28 cellular contexts compared by ENCODE assay signal in the genomic region with DNA sequence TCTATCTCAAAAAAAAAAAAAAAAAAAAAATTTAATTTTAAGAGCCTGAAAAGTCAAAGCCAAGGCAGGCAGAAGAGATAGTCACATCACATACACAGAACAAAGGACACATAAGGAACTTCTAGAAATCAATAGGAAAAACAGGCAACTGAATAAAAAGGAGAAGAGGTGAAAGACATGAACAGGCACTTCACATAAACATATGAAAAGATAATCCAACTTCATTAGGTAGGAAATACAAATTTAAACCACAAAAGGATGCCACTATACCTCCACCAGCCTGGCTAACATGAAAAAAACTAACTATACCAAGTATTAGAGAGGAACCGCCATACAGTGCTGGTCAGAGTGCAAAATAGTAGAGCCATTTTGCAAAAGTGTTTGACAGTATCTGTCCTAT. TPM values are rescaled to one million over a fixed set of nuclear protein-coding genes. Genes with fewer than 3 reads are reported as not detected.
DNase-seq lines count a peak whose midpoint lies in the region; ATAC-seq and TF ChIP-seq lines count a peak whose summit lies in the region.
"Had no signal": no experiment of that assay in that cellular context is flagged by ENCODE, and none has a peak within 500 bp of the region (broad histone marks: within the 10 kb centered on the region; RNA-seq: fewer than 3 reads in every experiment).

No MANE protein-coding gene starts in this region.

- POLR2A ChIA-PET in activated CD8-positive, alpha-beta T cell treated with anti-CD3 and anti-CD28 coated beads, Interleukin-2, amount 10 ng/mL, durations not matched to agents 7 days and 5 days (lab: Charles Lee) = no interaction called here
- POLR2A ChIA-PET in activated CD8-positive, alpha-beta T cell treated with anti-CD3 and anti-CD28 coated beads for 36 hours (lab: Charles Lee) = interaction anchor here (1.0 kb wide), 1 partner anchor 14 kb away, joined by 3 read pairs; a partner anchor contains a TSS
- POLR2A ChIA-PET in CD4-positive, alpha-beta memory T cell (lab: Charles Lee; ENCODE audit: partially characterized antibody) = no interaction called here

- H3K4me3 ChIP-seq in CD4-positive, alpha-beta memory T cell (ENCODE audit: low read length in 2 of 2) = no peak overlapping the region
- H3K4me3 ChIP-seq in neutrophil (ENCODE audit: low read depth in 1 of 2, low read length in 1 of 2) = no peak overlapping the region
- H3K4me3 ChIP-seq: adrenal gland, left lung, pancreas, vagina had no signal

- DNase-seq in activated CD8-positive, alpha-beta T cell treated with anti-CD3 and anti-CD28 coated beads, Interleukin-2, amount 10 ng/mL, durations not matched to agents 7 days and 5 days = no peak
- no peak for DNase-seq in activated CD8-positive, alpha-beta T cell treated with anti-CD3 and anti-CD28 coated beads for 36 hours
- DNase-seq in CD4-positive, alpha-beta memory T cell = no peak
- DNase-seq in T-helper 17 cell = no peak
- no peak for DNase-seq in activated CD4-positive, alpha-beta T cell treated with anti-CD3 and anti-CD28 coated beads for 1 hour
- DNase-seq in NCI-H526 treated with DMSO at 0.1 percent for 48 hours (lab: John Stamatoyannopoulos, UW) = no peak
- DNase-seq: activated CD4-positive, alpha-beta T cell treated with anti-CD3 and anti-CD28 coated beads, Interleukin-2, amount 10 ng/mL, durations not matched to agents 24 days and 14 days; activated effector memory CD4-positive, alpha-beta T cell treated with Interleukin-2 at 50 U/mL for 16 hours; adrenal gland; central memory CD4-positive, alpha-beta T cell; effector memory CD8-positive, alpha-beta T cell; EL; glutamatergic neuron; left lung; MV-4-11; NCI-H1436 treated with DMSO at 0.1 percent for 48 hours; NCI-H446; NCI-H774; pancreas; SIG-M5; small intestine; stimulated activated naive CD4-positive, alpha-beta T cell; WERI-Rb-1 had no signal

- no peaks in the 10 kb centered on the region for H3K9me3 ChIP-seq in CD4-positive, alpha-beta memory T cell (ENCODE audit: control insufficient read depth in 1 of 2, low read length in 2 of 2)
- H3K9me3 ChIP-seq in T-helper 17 cell (ENCODE audit: control insufficient read depth, low read length, poor library complexity, severe bottlenecking) (no peaks in the 10 kb centered on the region), neutrophil (no peaks in the 10 kb centered on the region)
- H3K9me3 ChIP-seq: adrenal gland, left lung, pancreas, vagina had no signal

- H3K27ac ChIP-seq in CD4-positive, alpha-beta memory T cell (ENCODE audit: low read depth, low read length) = no peak overlapping the region
- peak overlapping the region; percentile 28 for H3K27ac ChIP-seq in neutrophil
- H3K27ac ChIP-seq: vagina, WERI-Rb-1 had no signal

- no peaks in the 10 kb centered on the region for H3K9me3 Mint-ChIP-seq in activated CD8-positive, alpha-beta T cell treated with anti-CD3 and anti-CD28 coated beads, Interleukin-2, amount 10 ng/mL, durations not matched to agents 7 days and 5 days (ENCODE audit: insufficient read depth)
- no peaks in the 10 kb centered on the region for H3K9me3 Mint-ChIP-seq in activated CD8-positive, alpha-beta T cell treated with anti-CD3 and anti-CD28 coated beads for 36 hours
- peaks cover 0 to 2% (median 0%) of the 10 kb centered on the region in 8 donors for H3K9me3 Mint-ChIP-seq in CD4-positive, alpha-beta memory T cell
- H3K9me3 Mint-ChIP-seq: activated CD4-positive, alpha-beta T cell treated with anti-CD3 and anti-CD28 coated beads, Interleukin-2, amount 10 ng/mL, durations not matched to agents 24 days and 14 days; effector memory CD8-positive, alpha-beta T cell; memory B cell had no signal

- ATAC-seq in activated CD8-positive, alpha-beta T cell treated with anti-CD3 and anti-CD28 coated beads, Interleukin-2, amount 10 ng/mL, durations not matched to agents 7 days and 5 days = no peak
- ATAC-seq in activated CD8-positive, alpha-beta T cell treated with anti-CD3 and anti-CD28 coated beads for 36 hours = no peak
- ATAC-seq in T-helper 17 cell = no peak
- ATAC-seq in HG03025 (IDR thresholded peaks at IDR 0.05; ENCODE audit: low FRiP score, unreplicated experiment) = no peak
- ATAC-seq: effector memory CD8-positive, alpha-beta T cell; left lung; pancreas had no signal

- H3K4me1 ChIP-seq in CD4-positive, alpha-beta memory T cell (ENCODE audit: insufficient read depth, low read length) = peaks cover 73% of the 10 kb centered on the region
- H3K4me1 ChIP-seq in neutrophil (ENCODE audit: control insufficient read depth in 1 of 2, insufficient read depth in 1 of 2, low read depth in 1 of 2, low read length in 1 of 2) = peaks cover 69 to 75% of the 10 kb centered on the region in 2 experiments

- H3K27me3 ChIP-seq in CD4-positive, alpha-beta memory T cell (ENCODE audit: insufficient read depth, low read length) = no peaks in the 10 kb centered on the region
- no peaks in the 10 kb centered on the region for H3K27me3 ChIP-seq in neutrophil
- H3K27me3 ChIP-seq: adrenal gland, left lung, pancreas, vagina had no signal

- peaks cover 57% of the 10 kb centered on the region for H3K36me3 Mint-ChIP-seq in activated CD8-positive, alpha-beta T cell treated with anti-CD3 and anti-CD28 coated beads, Interleukin-2, amount 10 ng/mL, durations not matched to agents 7 days and 5 days (ENCODE audit: low read depth)
- peaks cover 48% of the 10 kb centered on the region for H3K36me3 Mint-ChIP-seq in activated CD8-positive, alpha-beta T cell treated with anti-CD3 and anti-CD28 coated beads for 36 hours (ENCODE audit: low read depth)
- H3K36me3 Mint-ChIP-seq in CD4-positive, alpha-beta memory T cell = peaks cover 5 to 42% of the 10 kb centered on the region in 2 donors
- H3K36me3 Mint-ChIP-seq in T-helper 17 cell (ENCODE audit: low read depth) = peaks cover 2% of the 10 kb centered on the region

- CTCF ChIA-PET in activated CD8-positive, alpha-beta T cell treated with anti-CD3 and anti-CD28 coated beads, Interleukin-2, amount 10 ng/mL, durations not matched to agents 7 days and 5 days (lab: Charles Lee) = no interaction called here
- CTCF ChIA-PET in activated CD8-positive, alpha-beta T cell treated with anti-CD3 and anti-CD28 coated beads for 36 hours (lab: Charles Lee) = no interaction called here
- CTCF ChIA-PET in CD4-positive, alpha-beta memory T cell (lab: Charles Lee; ENCODE audit: partially characterized antibody) = interaction anchor here (1.0 kb wide), 1 partner anchor 9 kb away, joined by 4 read pairs; no protein-coding TSS in a partner anchor

- no peaks in the 10 kb centered on the region for H3K27me3 Mint-ChIP-seq in activated CD8-positive, alpha-beta T cell treated with anti-CD3 and anti-CD28 coated beads, Interleukin-2, amount 10 ng/mL, durations not matched to agents 7 days and 5 days (ENCODE audit: low read depth)
- H3K27me3 Mint-ChIP-seq in activated CD8-positive, alpha-beta T cell treated with anti-CD3 and anti-CD28 coated beads for 36 hours = no peaks in the 10 kb centered on the region
- H3K27me3 Mint-ChIP-seq in CD4-positive, alpha-beta memory T cell = no peaks in the 10 kb centered on the region
- H3K27me3 Mint-ChIP-seq in T-helper 17 cell = no peaks in the 10 kb centered on the region
- H3K27me3 Mint-ChIP-seq: activated CD4-positive, alpha-beta T cell treated with anti-CD3 and anti-CD28 coated beads, Interleukin-2, amount 10 ng/mL, durations not matched to agents 24 days and 14 days; effector memory CD8-positive, alpha-beta T cell; memory B cell had no signal

- H3K36me3 ChIP-seq in CD4-positive, alpha-beta memory T cell (ENCODE audit: insufficient read depth, low read length) = peaks cover 16% of the 10 kb centered on the region
- no peaks in the 10 kb centered on the region for H3K36me3 ChIP-seq in neutrophil
- H3K36me3 ChIP-seq: adrenal gland, left lung, pancreas, vagina had no signal

- peaks cover 76% of the 10 kb centered on the region for H3K4me1 Mint-ChIP-seq in activated CD8-positive, alpha-beta T cell treated with anti-CD3 and anti-CD28 coated beads, Interleukin-2, amount 10 ng/mL, durations not matched to agents 7 days and 5 days (ENCODE audit: low read depth)
- peaks cover 79% of the 10 kb centered on the region for H3K4me1 Mint-ChIP-seq in activated CD8-positive, alpha-beta T cell treated with anti-CD3 and anti-CD28 coated beads for 36 hours (ENCODE audit: low read depth)
- H3K4me1 Mint-ChIP-seq in CD4-positive, alpha-beta memory T cell = peaks cover 59 to 84% (median 73%) of the 10 kb centered on the region in 4 donors
- H3K4me1 Mint-ChIP-seq in T-helper 17 cell = peaks cover 67% of the 10 kb centered on the region

- TF ChIP-seq CTCF in activated CD8-positive, alpha-beta T cell treated with anti-CD3 and anti-CD28 coated beads for 36 hours (IDR thresholded peaks at IDR 0.05) = no peak
- no peak for TF ChIP-seq CTCF in neutrophil (IDR thresholded peaks at IDR 0.05)

- H3K27ac Mint-ChIP-seq in activated CD8-positive, alpha-beta T cell treated with anti-CD3 and anti-CD28 coated beads, Interleukin-2, amount 10 ng/mL, durations not matched to agents 7 days and 5 days = peak overlapping the region; percentile 37
- H3K27ac Mint-ChIP-seq in activated CD8-positive, alpha-beta T cell treated with anti-CD3 and anti-CD28 coated beads for 36 hours = no peak overlapping the region
- peak overlapping the region in 4 of 7 donors; percentile 16 to 75 (median 43) for H3K27ac Mint-ChIP-seq in CD4-positive, alpha-beta memory T cell
- peak overlapping the region; percentile 96 for H3K27ac Mint-ChIP-seq in T-helper 17 cell

- intact Hi-C loops in activated CD8-positive, alpha-beta T cell treated with anti-CD3 and anti-CD28 coated beads for 36 hours (cut with micrococcal nuclease) = no loop called here
- intact Hi-C loops in CD4-positive, alpha-beta memory T cell (cut with micrococcal nuclease) = no loop called here

- no peak overlapping the region for H3K4me3 Mint-ChIP-seq in activated CD8-positive, alpha-beta T cell treated with anti-CD3 and anti-CD28 coated beads, Interleukin-2, amount 10 ng/mL, durations not matched to agents 7 days and 5 days
- H3K4me3 Mint-ChIP-seq in activated CD8-positive, alpha-beta T cell treated with anti-CD3 and anti-CD28 coated beads for 36 hours = no peak overlapping the region
- peak overlapping the region in 2 of 8 donors; percentile 26 to 44 for H3K4me3 Mint-ChIP-seq in CD4-positive, alpha-beta memory T cell
- no peak overlapping the region for H3K4me3 Mint-ChIP-seq in T-helper 17 cell
- H3K4me3 Mint-ChIP-seq: activated CD4-positive, alpha-beta T cell treated with anti-CD3 and anti-CD28 coated beads, Interleukin-2, amount 10 ng/mL, durations not matched to agents 24 days and 14 days; effector memory CD8-positive, alpha-beta T cell; memory B cell; neural crest cell had no signal

RNA-seq across cellular contexts. Expression of a gene that starts 14.1 kb away (rescaled TPM):
- total RNA-seq in activated CD8-positive, alpha-beta T cell treated with anti-CD3 and anti-CD28 coated beads, Interleukin-2, amount 10 ng/mL, durations not matched to agents 7 days and 5 days = 10 to 100 TPM; 59.4 to 62.2 TPM
- 10 to 100 TPM; 51.2 to 51.6 TPM for total RNA-seq in activated CD8-positive, alpha-beta T cell treated with anti-CD3 and anti-CD28 coated beads for 36 hours
- total RNA-seq in CD4-positive, alpha-beta memory T cell = 10 to 100 TPM; 59.3 to 59.4 TPM
- polyA plus RNA-seq in CD4-positive, alpha-beta memory T cell = 100 to 1,000 TPM in 1 of 2 donors, 10 to 100 TPM in 1; 86.5 to 102 TPM
- total RNA-seq in T-helper 17 cell = 10 to 100 TPM; 67.6 to 75.8 TPM

RNA-seq across cellular contexts. Expression of a gene that starts 17.0 kb away (rescaled TPM):
- total RNA-seq in activated CD8-positive, alpha-beta T cell treated with anti-CD3 and anti-CD28 coated beads, Interleukin-2, amount 10 ng/mL, durations not matched to agents 7 days and 5 days = 100 to 1,000 TPM; 206 to 212 TPM
- 10 to 100 TPM; 58.9 to 63.7 TPM for total RNA-seq in activated CD8-positive, alpha-beta T cell treated with anti-CD3 and anti-CD28 coated beads for 36 hours
- 100 to 1,000 TPM; 144 to 147 TPM for total RNA-seq in CD4-positive, alpha-beta memory T cell
- polyA plus RNA-seq in CD4-positive, alpha-beta memory T cell = 10 to 100 TPM in 1 of 2 donors, 1 to 10 TPM in 1; 4.5 to 16.0 TPM
- 100 to 1,000 TPM; 285 to 303 TPM for total RNA-seq in T-helper 17 cell
